ENCODE assay signal across 8 cellular contexts in the genomic region with DNA sequence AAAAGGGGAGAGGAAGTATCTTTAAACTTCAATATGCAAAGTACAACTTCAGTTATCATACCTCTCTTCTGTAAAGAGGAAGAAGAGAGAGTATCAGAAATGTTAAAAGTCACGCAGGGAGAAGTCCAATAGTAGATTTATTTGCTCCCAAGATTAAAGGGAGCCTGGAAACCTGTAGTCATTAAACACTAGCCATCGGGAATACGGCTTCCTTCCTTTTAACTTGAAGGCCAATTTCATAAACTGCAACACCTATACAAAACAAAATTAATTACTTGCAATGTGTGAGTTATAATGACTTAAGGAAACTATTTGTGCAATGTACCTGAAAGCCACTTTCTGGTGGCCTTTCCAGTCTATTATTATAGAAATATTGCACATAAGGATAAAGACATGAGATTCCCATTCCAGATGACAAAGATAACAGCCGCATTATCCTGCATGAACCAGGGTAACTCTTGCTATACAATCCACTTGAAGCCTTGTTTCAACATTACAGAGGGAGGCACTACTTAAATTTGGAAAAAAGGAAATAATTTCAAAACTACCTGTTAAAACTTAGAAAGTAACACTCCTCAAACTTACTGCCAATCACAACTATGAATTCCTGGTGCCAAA. TPM values are rescaled to one million over a fixed set of nuclear protein-coding genes. Genes with fewer than 3 reads are reported as not detected.
A peak's percentile ranks its signal among the peaks of the same experiment; 100 is the strongest.
DNase-seq lines count a peak whose midpoint lies in the region; ATAC-seq and TF ChIP-seq lines count a peak whose summit lies in the region.

No MANE protein-coding gene starts in this region.

- H3K27ac ChIP-seq in HUES48 (ENCODE audit: low read depth, low read length), result peak overlapping the region; percentile 86
- H3K27ac ChIP-seq in breast epithelium, result peak overlapping the region; percentile 96 to 99

- no peak for TF ChIP-seq POLR2A in breast epithelium (IDR thresholded peaks at IDR 0.05)

- intact Hi-C loops in breast epithelium (cut with DNase I; ENCODE audit: low total_unique reads), result no loop called here

- POLR2A ChIA-PET in AG04449 (lab: Yijun Ruan, JAX), result no interaction called here

- H3K9ac ChIP-seq in HUES48 (ENCODE audit: low read depth, low read length) (no peak overlapping the region), mucosa of stomach (ENCODE audit: low read length) (peak overlapping the region; percentile 97)

- DNase-seq in AG04449 (ENCODE audit: low read depth, low spot score) (no peak), breast epithelium (ENCODE audit: low spot score in 2 of 2) (no peak), G401 (ENCODE audit: low spot score) (no peak), NCI-H2171 (lab: John Stamatoyannopoulos, UW) (no peak), NCI-H1417 treated with DMSO at 0.1 percent for 48 hours (lab: John Stamatoyannopoulos, UW) (no peak)

- TF ChIP-seq CTCF in AG04449 (IDR thresholded peaks at IDR 0.05; ENCODE audit: insufficient read depth, low read length, missing control alignments) (no peak), breast epithelium (IDR thresholded peaks at IDR 0.05) (no peak)

- H3K4me3 ChIP-seq in AG04449 (ENCODE audit: low read depth, low read length) (peak overlapping the region; percentile 95), HUES48 (ENCODE audit: low read depth, low read length) (peak overlapping the region; percentile 96), breast epithelium (peak overlapping the region; percentile 66 to 100 (median 95)), mucosa of stomach (ENCODE audit: low read length) (peak overlapping the region; percentile 49)

- H3K9me3 ChIP-seq in HUES48 (ENCODE audit: control insufficient read depth, insufficient read depth, low read length), result no peaks in the 10 kb centered on the region
- H3K9me3 ChIP-seq in breast epithelium, result no peaks in the 10 kb centered on the region
- no peaks in the 10 kb centered on the region for H3K9me3 ChIP-seq in mucosa of stomach (ENCODE audit: control insufficient read depth, low read length)

- CTCF ChIA-PET in AG04449 (lab: Yijun Ruan, JAX), result interaction anchor here (0.7 to 1.4 kb wide), 5 partner anchors 8 to 759 kb away, joined by 3 to 13 read pairs (median 5); no protein-coding TSS in a partner anchor

- ATAC-seq in GM21390 (IDR thresholded peaks at IDR 0.05; ENCODE audit: unreplicated experiment), result no peak

- H3K27me3 ChIP-seq in HUES48 (ENCODE audit: control insufficient read depth, insufficient read depth, low read length) (no peaks in the 10 kb centered on the region), breast epithelium (no peaks in the 10 kb centered on the region), mucosa of stomach (ENCODE audit: control insufficient read depth, insufficient read depth, low read length) (no peaks in the 10 kb centered on the region)

- peaks cover 67% of the 10 kb centered on the region for H3K4me1 ChIP-seq in HUES48 (ENCODE audit: control insufficient read depth, insufficient read depth, low read length)
- H3K4me1 ChIP-seq in breast epithelium, result peaks cover 0 to 14% of the 10 kb centered on the region in 2 donors
- peaks cover 30% of the 10 kb centered on the region for H3K4me1 ChIP-seq in mucosa of stomach (ENCODE audit: control insufficient read depth, insufficient read depth, low read length)

- H3K36me3 ChIP-seq in HUES48 (ENCODE audit: control insufficient read depth, insufficient read depth, low read length) (peaks cover 46% of the 10 kb centered on the region), breast epithelium (no peaks in the 10 kb centered on the region), mucosa of stomach (ENCODE audit: control insufficient read depth, insufficient read depth, low read length) (no peaks in the 10 kb centered on the region)

- in situ Hi-C loops in G401 (cut with HindIII; ENCODE audit: low sequenced_read_pairs), result no loop called here

RNA-seq across cellular contexts. Expression of gene BTG1, which starts 4.6 kb away (rescaled TPM):
- 100 to 1,000 TPM in 1 of 3 donors, 10 to 100 TPM in 2; 83.9 to 106 (median 96.3) TPM for total RNA-seq in breast epithelium
- total RNA-seq in G401 (2014; rRNA removed; shearing (Covaris generic)), result 0.10 and 0.68 TPM in 2 replicates

Comparison
In these comparisons a context has a peak if more than half of its experiments do, and no peak if none do; other contexts are left out.
1. RNA of gene BTG1, which starts 4.6 kb away (total RNA-seq): 83.9 to 106 TPM in breast epithelium; 0.10 to 0.68 TPM in G401; every median in the first group is over 10 times any median in the second.
2. Peak in every context shown above with its lines, with median percentiles within 50 percentile points of each other: H3K4me3 ChIP-seq.